Comparison of ENCODE assay signal across 8 cellular contexts in genomic region chr17:75455896-75456416, GRCh38. TPM values are rescaled to one million over a fixed set of nuclear protein-coding genes. Genes with fewer than 3 reads are reported as not detected.
A peak's percentile ranks its signal among the peaks of the same experiment; 100 is the strongest.
DNase-seq lines count a peak whose midpoint lies in the region; ATAC-seq and TF ChIP-seq lines count a peak whose summit lies in the region.

No MANE protein-coding gene starts in this region.

- in situ Hi-C loops in astrocyte of the spinal cord (cut with HindIII; ENCODE audit: low sequenced_read_pairs): no loop called here

- intact Hi-C loops in left lung (cut with DNase I) (no loop called here), tibial artery (cut with DNase I; ENCODE audit: low total_unique reads) (no loop called here)

- H3K27ac ChIP-seq in left lung: peak overlapping the region; percentile 74 to 92
- peak overlapping the region; percentile 86 to 95 for H3K27ac ChIP-seq in tibial artery

- ATAC-seq in GM18517 (IDR thresholded peaks at IDR 0.05; ENCODE audit: unreplicated experiment): peak; percentile 6
- peak; percentile 6 for ATAC-seq in HG03280 (IDR thresholded peaks at IDR 0.05; ENCODE audit: unreplicated experiment)
- peak; percentile 31 for ATAC-seq in left lung

- H3K9me3 ChIP-seq in left lung (no peaks in the 10 kb centered on the region), tibial artery (no peaks in the 10 kb centered on the region)

- H3K27me3 ChIP-seq in left lung (no peaks in the 10 kb centered on the region), tibial artery (no peaks in the 10 kb centered on the region)

- DNase-seq in astrocyte of the spinal cord (ENCODE audit: low read depth, low spot score): no peak
- no peak for DNase-seq in left lung
- peak in 1 of 2 donors; percentile 42 for DNase-seq in tibial artery
- DNase-seq in NCI-H345 (lab: John Stamatoyannopoulos, UW): no peak
- no peak for DNase-seq in NCI-H1417 (lab: John Stamatoyannopoulos, UW)
- DNase-seq in NCI-H2029 (lab: John Stamatoyannopoulos, UW): no peak

- H3K4me1 ChIP-seq in left lung: peaks cover 4 to 44% of the 10 kb centered on the region in 2 donors
- H3K4me1 ChIP-seq in tibial artery: peaks cover 0 to 32% (median 26%) of the 10 kb centered on the region in 4 donors

- no peaks in the 10 kb centered on the region for H3K36me3 ChIP-seq in left lung
- H3K36me3 ChIP-seq in tibial artery: no peaks in the 10 kb centered on the region

- TF ChIP-seq CTCF in astrocyte of the spinal cord (IDR thresholded peaks at IDR 0.05; ENCODE audit: low read depth, low read length): no peak
- TF ChIP-seq CTCF in left lung (IDR thresholded peaks at IDR 0.05): no peak
- TF ChIP-seq CTCF in tibial artery (IDR thresholded peaks at IDR 0.05): no peak

- H3K4me3 ChIP-seq in astrocyte of the spinal cord (ENCODE audit: low read depth, low read length) (peak overlapping the region; percentile 74), left lung (peak overlapping the region; percentile 82 to 89), tibial artery (peak overlapping the region; percentile 71 to 91)

RNA-seq across cellular contexts. Expression of gene TMEM94, which starts 0.5 kb away (rescaled TPM):
- total RNA-seq in left lung: 10 to 100 TPM; 68.4 to 74.3 TPM

RNA-seq across cellular contexts. Expression of gene GRB2, which starts 50.5 kb away (rescaled TPM):
- 100 to 1,000 TPM; 110 to 214 TPM for total RNA-seq in left lung

RNA-seq across cellular contexts. Expression of gene CASKIN2, which starts 59.4 kb away (rescaled TPM):
- total RNA-seq in left lung: 10 to 100 TPM; 43.8 to 74.4 TPM
